ENCODE assay signal across 17 cellular contexts in the genomic region with DNA sequence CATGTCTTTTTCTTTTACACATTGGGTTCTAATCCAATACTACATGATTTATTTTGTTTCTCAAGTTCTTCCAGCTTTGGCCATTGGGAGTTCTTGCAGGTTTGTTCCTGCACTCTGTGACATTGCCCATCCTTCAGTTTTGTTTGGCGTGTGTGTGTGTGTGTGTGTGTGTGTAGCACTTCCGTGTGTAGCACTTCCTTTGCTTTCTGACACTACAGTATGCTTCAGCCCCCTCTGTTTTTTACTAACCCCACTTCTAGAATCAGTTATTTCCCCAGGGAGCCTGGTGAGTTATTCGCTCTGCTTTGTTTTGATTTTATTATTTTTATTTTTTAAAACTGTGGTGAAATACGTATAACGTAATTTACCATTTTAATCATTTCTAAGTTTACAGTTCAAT.
DNase-seq lines count a peak whose midpoint lies in the region; ATAC-seq lines count a peak whose summit lies in the region.
"Had no signal": no experiment of that assay in that cellular context is flagged by ENCODE, and none has a peak within 500 bp of the region (broad histone marks: within the 10 kb centered on the region; RNA-seq: fewer than 3 reads in every experiment).

No MANE protein-coding gene starts in this region.

- H3K9me3 ChIP-seq in BLaER1 treated with 17β-estradiol and CSF1 and Interleukin-3, amounts not matched to agents 10 nM and 100 nM (replicated peaks in 1 of 11), result no peaks in the 10 kb centered on the region
- no peaks in the 10 kb centered on the region for H3K9me3 ChIP-seq in SK-N-MC (ENCODE audit: low read depth, low read length)

- H3K4me2 ChIP-seq in BLaER1 treated with 17β-estradiol and CSF1 and Interleukin-3, amounts not matched to agents 10 nM and 100 nM, result peak overlapping the region; percentile 46 to 88 (median 66); a peak in 21 of 22 replicates

- DNase-seq in T-helper 1 cell (no peak), SK-N-MC (ENCODE audit: low read depth, low spot score) (no peak), lung microvascular endothelial cell (ENCODE audit: low read depth in 2 of 2) (peak; percentile 35 to 63), NCI-H2171 (lab: John Stamatoyannopoulos, UW) (no peak), left colon (no peak)
- no peak for DNase-seq in stimulated activated CD8-positive, alpha-beta memory T cell treated with anti-CD3 and anti-CD28 coated beads, Interleukin-4, amount 100 ng/mL, for 48 hours
- DNase-seq: DMS153, GM23248, NCI-H146, NCI-H2081, NCI-H226, NCI-H524 treated with DMSO at 0.1 percent for 48 hours had no signal

- no peaks in the 10 kb centered on the region for H3K27me3 ChIP-seq in BLaER1 treated with 17β-estradiol and CSF1 and Interleukin-3, amounts not matched to agents 10 nM and 100 nM

- H3K36me3 ChIP-seq in BLaER1 treated with 17β-estradiol and CSF1 and Interleukin-3, amounts not matched to agents 10 nM and 100 nM, result peaks cover 0 to 46% (median 0%) of the 10 kb centered on the region in 11 experiments; a peak in 3 of 22 replicates
- no peaks in the 10 kb centered on the region for H3K36me3 ChIP-seq in SK-N-MC (ENCODE audit: insufficient read depth, low read length)

- ATAC-seq in left colon, result no peak
- ATAC-seq: HCT116 had no signal

- peak overlapping the region in 3 of 11 experiments; percentile 9 to 26 (median 23); a peak in 1 of 22 replicates for H3K27ac ChIP-seq in BLaER1 treated with 17β-estradiol and CSF1 and Interleukin-3, amounts not matched to agents 10 nM and 100 nM
- peak overlapping the region; percentile 45; the same call in 1 of the 2 replicates for H3K27ac ChIP-seq in SK-N-MC
- H3K27ac ChIP-seq: C4-2B, GM23248, HL-60 had no signal

- H3K27me3 Mint-ChIP-seq in T-helper 1 cell treated with Interleukin-12 subunit alpha and Interleukin-12 subunit beta and Interleukin-4 antibody, amounts not matched to agents 30 μg/mL and 1 μg/mL, for 36 hours (ENCODE audit: low read depth), result no peaks in the 10 kb centered on the region

- peaks cover 28 to 70% (median 62%) of the 10 kb centered on the region in 10 experiments for H3K4me1 ChIP-seq in BLaER1 treated with 17β-estradiol and CSF1 and Interleukin-3, amounts not matched to agents 10 nM and 100 nM

- 0 out of 20 replicates have a peak overlapping the region, but pooled peaks of 1 of the 10 experiments have one; percentile 5 for H3K4me3 ChIP-seq in BLaER1 treated with 17β-estradiol and CSF1 and Interleukin-3, amounts not matched to agents 10 nM and 100 nM
- H3K4me3 ChIP-seq in SK-N-MC, result no peak overlapping the region
- H3K4me3 ChIP-seq: GM23248 had no signal

- H3K9ac ChIP-seq in BLaER1 treated with 17β-estradiol and CSF1 and Interleukin-3, amounts not matched to agents 10 nM and 100 nM, result peak overlapping the region in 1 of 11 experiments; percentile 12; a peak in 1 of 22 replicates
- no peak overlapping the region for H3K9ac ChIP-seq in SK-N-MC (ENCODE audit: insufficient read length)
- H3K9ac ChIP-seq: GM23248 had no signal

- H3K27ac Mint-ChIP-seq in T-helper 1 cell treated with Interleukin-12 subunit alpha and Interleukin-12 subunit beta and Interleukin-4 antibody, amounts not matched to agents 30 μg/mL and 1 μg/mL, for 36 hours, result peak overlapping the region; percentile 21

- peaks cover 0 to 15% (median 0%) of the 10 kb centered on the region in 11 experiments; a peak in 5 of 22 replicates for H4K20me1 ChIP-seq in BLaER1 treated with 17β-estradiol and CSF1 and Interleukin-3, amounts not matched to agents 10 nM and 100 nM

- H3K9me3 Mint-ChIP-seq in T-helper 1 cell treated with Interleukin-12 subunit alpha and Interleukin-12 subunit beta and Interleukin-4 antibody, amounts not matched to agents 30 μg/mL and 1 μg/mL, for 36 hours, result no peaks in the 10 kb centered on the region

- intact Hi-C loops in left colon (cut with DNase I, micrococcal nuclease), result no loop called here

- H3K4me3 Mint-ChIP-seq in T-helper 1 cell treated with Interleukin-12 subunit alpha and Interleukin-12 subunit beta and Interleukin-4 antibody, amounts not matched to agents 30 μg/mL and 1 μg/mL, for 36 hours, result peak overlapping the region; percentile 4

- H3K36me3 Mint-ChIP-seq in T-helper 1 cell treated with Interleukin-12 subunit alpha and Interleukin-12 subunit beta and Interleukin-4 antibody, amounts not matched to agents 30 μg/mL and 1 μg/mL, for 36 hours (ENCODE audit: low read depth), result peaks cover 47% of the 10 kb centered on the region

- peaks cover 41% of the 10 kb centered on the region for H3K4me1 Mint-ChIP-seq in T-helper 1 cell treated with Interleukin-12 subunit alpha and Interleukin-12 subunit beta and Interleukin-4 antibody, amounts not matched to agents 30 μg/mL and 1 μg/mL, for 36 hours (ENCODE audit: low read depth)

Comparison
In these comparisons a context has a peak if more than half of its experiments do, and no peak if none do; other contexts are left out.
1. DNase-seq: peak in lung microvascular endothelial cell (2 of 2); none in T-helper 1 cell (0 of 5), SK-N-MC (single experiment), NCI-H2171 (single experiment), stimulated activated CD8-positive, alpha-beta memory T cell treated with anti-CD3 and anti-CD28 coated beads, Interleukin-4, amount 100 ng/mL, for 48 hours (single experiment) and left colon (0 of 2).